ENCODE assay signal across 8 cellular contexts in the genomic region with DNA sequence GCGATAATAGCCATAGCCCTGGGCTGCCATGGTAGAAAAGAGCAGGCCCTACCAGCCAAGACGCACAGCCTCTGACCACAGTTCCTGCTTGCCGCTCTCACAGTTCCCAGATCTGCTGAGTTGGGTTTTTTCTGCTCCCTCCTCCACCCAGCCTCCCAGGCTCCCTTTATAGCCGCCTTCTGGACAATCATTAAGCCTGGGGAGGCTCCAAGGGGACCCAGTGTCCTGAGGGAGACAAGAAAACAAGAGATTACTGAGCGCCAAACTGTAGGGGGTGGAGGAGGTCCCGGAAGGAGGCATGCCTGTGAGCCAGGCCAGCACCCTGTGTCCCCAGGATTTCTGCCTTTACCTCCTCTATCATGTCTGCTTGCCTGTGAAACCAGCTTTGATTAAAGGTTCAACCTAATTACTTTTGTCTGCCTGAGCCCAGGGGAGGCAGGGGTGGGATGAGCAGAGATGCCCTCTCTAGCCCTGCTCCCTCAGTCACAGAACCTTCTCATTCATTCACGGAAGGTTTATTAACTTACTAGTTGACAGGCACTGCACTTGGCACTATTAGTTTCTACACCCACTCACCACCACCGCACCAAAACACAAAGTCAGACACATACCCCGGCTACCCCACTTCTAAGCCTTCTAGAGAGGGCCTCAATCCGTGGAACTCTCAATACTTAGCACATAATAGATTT. TPM values are rescaled to one million over a fixed set of nuclear protein-coding genes. Genes with fewer than 3 reads are reported as not detected.
DNase-seq lines count a peak whose midpoint lies in the region; ATAC-seq lines count a peak whose summit lies in the region.

No MANE protein-coding gene starts in this region.

- peak; percentile 42 for DNase-seq in D341Med (ENCODE audit: low spot score)
- DNase-seq in H7 = peak; percentile 52
- peak; percentile 8 for DNase-seq in RPMI7951 (ENCODE audit: low read depth)
- peak; percentile 17 for DNase-seq in central memory CD4-positive, alpha-beta T cell
- no peak for DNase-seq in memory B cell (ENCODE audit: low spot score in 2 of 2)
- no peak for DNase-seq in AG08395 (ENCODE audit: low spot score)
- no peak for DNase-seq in HCEC 1CT

- H3K4me3 Mint-ChIP-seq in memory B cell = peak overlapping the region; percentile 85
- H3K4me3 Mint-ChIP-seq in stimulated activated naive CD8-positive, alpha-beta T cell treated with anti-CD3 and anti-CD28 coated beads, Interleukin-15, Interleukin-2, amounts not matched to agents 100 ng/mL and 50 ng/mL, for 24 hours = peak overlapping the region; percentile 87

- no peaks in the 10 kb centered on the region for H3K9me3 Mint-ChIP-seq in memory B cell
- H3K9me3 Mint-ChIP-seq in stimulated activated naive CD8-positive, alpha-beta T cell treated with anti-CD3 and anti-CD28 coated beads, Interleukin-15, Interleukin-2, amounts not matched to agents 100 ng/mL and 50 ng/mL, for 24 hours = no peaks in the 10 kb centered on the region

- H3K36me3 Mint-ChIP-seq in memory B cell = peaks cover 14% of the 10 kb centered on the region
- peaks cover 23% of the 10 kb centered on the region for H3K36me3 Mint-ChIP-seq in stimulated activated naive CD8-positive, alpha-beta T cell treated with anti-CD3 and anti-CD28 coated beads, Interleukin-15, Interleukin-2, amounts not matched to agents 100 ng/mL and 50 ng/mL, for 24 hours (ENCODE audit: low read depth)

- peaks cover 17% of the 10 kb centered on the region for H3K4me1 Mint-ChIP-seq in memory B cell
- H3K4me1 Mint-ChIP-seq in stimulated activated naive CD8-positive, alpha-beta T cell treated with anti-CD3 and anti-CD28 coated beads, Interleukin-15, Interleukin-2, amounts not matched to agents 100 ng/mL and 50 ng/mL, for 24 hours (ENCODE audit: low read depth) = peaks cover 27% of the 10 kb centered on the region

- H3K36me3 ChIP-seq in H7 (replicated peaks; ENCODE audit: control insufficient read depth, insufficient read depth, low read length) = peaks cover 39% of the 10 kb centered on the region

- H3K27ac Mint-ChIP-seq in memory B cell = peak overlapping the region; percentile 14
- peak overlapping the region; percentile 89 for H3K27ac Mint-ChIP-seq in stimulated activated naive CD8-positive, alpha-beta T cell treated with anti-CD3 and anti-CD28 coated beads, Interleukin-15, Interleukin-2, amounts not matched to agents 100 ng/mL and 50 ng/mL, for 24 hours

- H3K4me3 ChIP-seq in H7 (ENCODE audit: insufficient read depth, low read depth, low read length) = peak overlapping the region; percentile 96

- no peaks in the 10 kb centered on the region for H3K27me3 ChIP-seq in H7 (ENCODE audit: control insufficient read depth, insufficient read depth, low read length)

- no peaks in the 10 kb centered on the region for H3K27me3 Mint-ChIP-seq in memory B cell
- no peaks in the 10 kb centered on the region for H3K27me3 Mint-ChIP-seq in stimulated activated naive CD8-positive, alpha-beta T cell treated with anti-CD3 and anti-CD28 coated beads, Interleukin-15, Interleukin-2, amounts not matched to agents 100 ng/mL and 50 ng/mL, for 24 hours

- no peak for ATAC-seq in memory B cell (ENCODE audit: low read depth)

RNA-seq across cellular contexts. Expression of gene SLC37A4, which starts 1.2 kb away (rescaled TPM):
- total RNA-seq in H7 (2014; rRNA removed; shearing (Covaris generic)) = 53.2 and 54.5 TPM in 2 replicates
- 18.6 and 19.7 TPM in 2 replicates for total RNA-seq in RPMI7951 (2014; rRNA removed; shearing (Covaris generic))

RNA-seq across cellular contexts. Expression of gene TRAPPC4, which starts 10.9 kb away (rescaled TPM):
- 78.3 and 98.2 TPM in 2 replicates for total RNA-seq in H7 (2014; rRNA removed; shearing (Covaris generic))
- 135 and 150 TPM in 2 replicates for total RNA-seq in RPMI7951 (2014; rRNA removed; shearing (Covaris generic))

RNA-seq across cellular contexts. Expression of gene RPS25, which starts 11.3 kb away (rescaled TPM):
- total RNA-seq in H7 (2014; rRNA removed; shearing (Covaris generic)) = 881 and 959 TPM in 2 replicates
- total RNA-seq in RPMI7951 (2014; rRNA removed; shearing (Covaris generic)) = 2,312 and 2,810 TPM in 2 replicates

RNA-seq across cellular contexts. Expression of gene HYOU1, which starts 27.5 kb away (rescaled TPM):
- 183 and 200 TPM in 2 replicates for total RNA-seq in H7 (2014; rRNA removed; shearing (Covaris generic))
- 106 and 115 TPM in 2 replicates for total RNA-seq in RPMI7951 (2014; rRNA removed; shearing (Covaris generic))

RNA-seq across cellular contexts. Expression of gene CENATAC, which starts 31.5 kb away (rescaled TPM):
- total RNA-seq in H7 (2014; rRNA removed; shearing (Covaris generic)) = 15.7 and 18.0 TPM in 2 replicates
- 7.2 and 8.1 TPM in 2 replicates for total RNA-seq in RPMI7951 (2014; rRNA removed; shearing (Covaris generic))

Comparison
In these comparisons a context has a peak if more than half of its experiments do, and no peak if none do; other contexts are left out.
1. DNase-seq: peak in D341Med (single experiment), H7 (single experiment), RPMI7951 (single experiment) and central memory CD4-positive, alpha-beta T cell (single experiment); none in memory B cell (0 of 2), AG08395 (single experiment) and HCEC 1CT (single experiment).